Comparison of ENCODE assay signal across 8 cellular contexts in the genomic region with DNA sequence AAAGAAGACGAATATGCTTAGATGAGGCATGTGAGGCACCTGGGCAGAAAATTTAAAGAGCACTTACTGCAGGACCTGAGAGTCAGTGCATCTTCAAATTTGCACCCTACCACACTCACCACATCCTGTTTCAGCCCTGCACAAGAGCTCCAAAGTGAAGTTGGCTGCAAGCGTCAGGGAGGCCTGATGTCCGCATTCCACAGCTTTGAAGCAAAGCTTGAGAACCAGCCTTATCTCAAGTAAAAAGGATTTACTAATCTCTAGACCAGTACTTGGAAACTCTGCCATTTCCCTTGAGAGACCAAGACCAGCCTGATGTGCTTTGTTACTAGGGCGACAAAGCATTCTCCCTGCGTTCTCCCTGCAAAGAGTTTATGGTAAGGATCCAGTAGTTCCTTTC. TPM values are rescaled to one million over a fixed set of nuclear protein-coding genes. Genes with fewer than 3 reads are reported as not detected.
DNase-seq lines count a peak whose midpoint lies in the region; ATAC-seq and TF ChIP-seq lines count a peak whose summit lies in the region.

No MANE protein-coding gene starts in this region.

- no peaks in the 10 kb centered on the region for H3K36me3 ChIP-seq in hepatocyte (replicated peaks; ENCODE audit: insufficient read depth, low read depth)

- no peaks in the 10 kb centered on the region for H3K9me3 ChIP-seq in hepatocyte (ENCODE audit: low read depth)

- H3K79me2 ChIP-seq in hepatocyte = peaks cover 15% of the 10 kb centered on the region

- H2AFZ ChIP-seq in hepatocyte = no peak overlapping the region

- H3K4me1 ChIP-seq in hepatocyte (ENCODE audit: insufficient read depth) = peaks cover 11% of the 10 kb centered on the region

- DNase-seq in activated CD4-positive, alpha-beta T cell treated with anti-CD3 and anti-CD28 coated beads for 4 hours = peak; percentile 19 to 25
- DNase-seq in hepatocyte (ENCODE audit: low spot score) (peak; percentile 64), NCI-H748 treated with DMSO at 0.1 percent for 48 hours (lab: John Stamatoyannopoulos, UW) (no peak), DMS53 treated with DMSO at 0.1 percent for 48 hours (lab: John Stamatoyannopoulos, UW; ENCODE audit: unreplicated experiment) (no peak), OCI-M2 (lab: John Stamatoyannopoulos, UW; ENCODE audit: unreplicated experiment) (no peak)

- no peaks in the 10 kb centered on the region for H3K27me3 ChIP-seq in hepatocyte

- ATAC-seq in GM19328 (IDR thresholded peaks at IDR 0.05; ENCODE audit: unreplicated experiment) (peak; percentile 33), HG03103 (IDR thresholded peaks at IDR 0.05; ENCODE audit: low read depth, unreplicated experiment) (peak; percentile 44), HG02642 (IDR thresholded peaks at IDR 0.05; ENCODE audit: poor library complexity, unreplicated experiment) (no peak)

- H4K20me1 ChIP-seq in hepatocyte (ENCODE audit: insufficient read depth, poor library complexity, severe bottlenecking) = no peaks in the 10 kb centered on the region

- peak overlapping the region; percentile 28 for H3K4me2 ChIP-seq in hepatocyte

- no peaks in the 10 kb centered on the region for H3K9me2 ChIP-seq in hepatocyte (replicated peaks; ENCODE audit: insufficient read depth)

- peak overlapping the region; percentile 83 for H3K27ac ChIP-seq in hepatocyte

- 41% methylated on average over 5 of the region's 5 CpGs for WGBS in hepatocyte (ENCODE audit: low lambda C conversion rate, missing lambda C conversion rate)

- no peak for TF ChIP-seq CTCF in hepatocyte (IDR thresholded peaks at IDR 0.05; ENCODE audit: poor library complexity)

- H3K4me3 ChIP-seq in hepatocyte = no peak overlapping the region

RNA-seq across cellular contexts. Expression of gene ASNSD1, which starts 3.4 kb away (rescaled TPM):
- 64.7 and 66.9 TPM in 2 replicates for total RNA-seq in hepatocyte
- 38.4 and 41.0 TPM in 2 replicates for polyA plus RNA-seq in hepatocyte

RNA-seq across cellular contexts. Expression of gene ANKAR, which starts 16.6 kb away (rescaled TPM):
- total RNA-seq in hepatocyte = 3.1 and 4.0 TPM in 2 replicates
- 4.6 and 5.3 TPM in 2 replicates for polyA plus RNA-seq in hepatocyte

Comparison
In these comparisons a context has a peak if more than half of its experiments do, and no peak if none do; other contexts are left out.
1. DNase-seq: peak in activated CD4-positive, alpha-beta T cell treated with anti-CD3 and anti-CD28 coated beads for 4 hours (2 of 2) and hepatocyte (single experiment); none in NCI-H748 treated with DMSO at 0.1 percent for 48 hours (single experiment), DMS53 treated with DMSO at 0.1 percent for 48 hours (single experiment) and OCI-M2 (single experiment).